In the genomic region with DNA sequence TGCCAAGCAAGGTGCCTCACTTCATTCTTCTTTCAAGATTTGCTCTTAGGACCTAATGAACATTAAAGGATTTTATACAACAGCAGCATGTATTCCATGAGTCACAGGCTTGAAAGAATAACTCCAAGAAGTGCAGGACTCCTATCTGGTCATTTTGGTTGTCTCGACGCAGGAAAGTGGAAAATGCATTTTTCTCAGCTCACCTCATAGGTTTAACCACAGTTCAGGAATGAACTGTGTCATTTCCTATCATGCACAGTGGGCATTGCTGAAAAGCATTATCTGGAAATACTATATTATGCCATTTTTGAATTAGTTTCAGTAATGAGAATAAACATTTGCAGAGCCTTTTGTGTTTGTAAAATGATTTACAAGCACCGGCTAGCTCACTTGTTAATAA, we compare ENCODE assay signal across 17 cellular contexts.
DNase-seq lines count a peak whose midpoint lies in the region; ATAC-seq, FAIRE-seq and TF ChIP-seq lines count a peak whose summit lies in the region.
"Had no signal": no experiment of that assay in that cellular context is flagged by ENCODE, and none has a peak within 500 bp of the region (broad histone marks: within the 10 kb centered on the region; RNA-seq: fewer than 3 reads in every experiment).

No MANE protein-coding gene starts in this region.

- DNase-seq in Daoy (ENCODE audit: low read depth) (peak; percentile 85), RCC 7860 (ENCODE audit: low spot score) (peak; percentile 73), dedifferentiated amniotic fluid mesenchymal stem cell (ENCODE audit: extremely low spot score) (peak; percentile 53), neural progenitor cell (ENCODE audit: low spot score) (no peak), cerebellum (ENCODE audit: low spot score) (no peak), NOMO-1 treated with dmso at 0.1 percent for 144 hours (lab: John Stamatoyannopoulos, UW; ENCODE audit: unreplicated experiment) (no peak)
- DNase-seq: CD4-positive, alpha-beta memory T cell; islet precursor cell; NCI-H1694; NCI-H526 treated with DMSO at 0.1 percent for 48 hours; stimulated activated naive CD8-positive, alpha-beta T cell treated with anti-CD3 and anti-CD28 coated beads, Interleukin-15, amount 100 ng/mL, for 72 hours had no signal

- H3K27me3 ChIP-seq in neural progenitor cell = no peaks in the 10 kb centered on the region
- H3K27me3 ChIP-seq: gastroesophageal sphincter had no signal

- no peaks in the 10 kb centered on the region for H3F3A ChIP-seq in neural progenitor cell (ENCODE audit: low read depth)

- no peak for TF ChIP-seq CTCF in neural progenitor cell (IDR thresholded peaks at IDR 0.05)

- peak; percentile 35 for FAIRE-seq in RCC 7860 (lab: Jason Lieb, UNC)

- peaks cover 2% of the 10 kb centered on the region for H3K27me3 Mint-ChIP-seq in neural progenitor cell (ENCODE audit: insufficient read depth, low read depth)
- H3K27me3 Mint-ChIP-seq: activated naive CD4-positive, alpha-beta T cell treated with anti-CD3 and anti-CD28 coated beads, Interleukin-2, amount 50 U/mL, for 24 hours; dendritic cell treated with granulocyte-macrophage colony-stimulating factor and Interleukin-4, amounts not matched to agents 40 ng/mL and 50 ng/mL, for 4 days had no signal

- ATAC-seq in GM18909 (IDR thresholded peaks at IDR 0.05; ENCODE audit: poor library complexity, unreplicated experiment) (no peak), HG02840 (IDR thresholded peaks at IDR 0.05; ENCODE audit: low FRiP score, unreplicated experiment) (no peak)
- ATAC-seq: gastroesophageal sphincter; stimulated activated naive CD8-positive, alpha-beta T cell treated with anti-CD3 and anti-CD28 coated beads, Interleukin-15, amount 100 ng/mL, for 72 hours; WTC11 had no signal

- H3K27ac Mint-ChIP-seq in neural progenitor cell = peak overlapping the region; percentile 18
- H3K27ac Mint-ChIP-seq: activated naive CD4-positive, alpha-beta T cell treated with anti-CD3 and anti-CD28 coated beads, Interleukin-2, amount 50 U/mL, for 24 hours; CD4-positive, alpha-beta memory T cell; dendritic cell treated with granulocyte-macrophage colony-stimulating factor and Interleukin-4, amounts not matched to agents 40 ng/mL and 50 ng/mL, for 4 days; stimulated activated naive CD8-positive, alpha-beta T cell treated with anti-CD3 and anti-CD28 coated beads, Interleukin-15, amount 100 ng/mL, for 72 hours; WTC11 had no signal

- H2AFZ ChIP-seq in neural progenitor cell (replicated peaks) = no peak overlapping the region

- peaks cover 6% of the 10 kb centered on the region for H3K4me1 ChIP-seq in neural progenitor cell

- H3K4me2 ChIP-seq in neural progenitor cell = no peak overlapping the region

- H3K4me3 ChIP-seq in neural progenitor cell = no peak overlapping the region
- H3K4me3 ChIP-seq: gastroesophageal sphincter had no signal

- no peaks in the 10 kb centered on the region for H3K9me3 Mint-ChIP-seq in neural progenitor cell
- H3K9me3 Mint-ChIP-seq: activated naive CD4-positive, alpha-beta T cell treated with anti-CD3 and anti-CD28 coated beads, Interleukin-2, amount 50 U/mL, for 24 hours; dendritic cell treated with granulocyte-macrophage colony-stimulating factor and Interleukin-4, amounts not matched to agents 40 ng/mL and 50 ng/mL, for 4 days; stimulated activated naive CD8-positive, alpha-beta T cell treated with anti-CD3 and anti-CD28 coated beads, Interleukin-15, amount 100 ng/mL, for 72 hours had no signal

- no peak overlapping the region for H3K9ac ChIP-seq in neural progenitor cell

- H3K4me3 Mint-ChIP-seq in neural progenitor cell = no peak overlapping the region
- H3K4me3 Mint-ChIP-seq: activated naive CD4-positive, alpha-beta T cell treated with anti-CD3 and anti-CD28 coated beads, Interleukin-2, amount 50 U/mL, for 24 hours; CD4-positive, alpha-beta memory T cell; dendritic cell treated with granulocyte-macrophage colony-stimulating factor and Interleukin-4, amounts not matched to agents 40 ng/mL and 50 ng/mL, for 4 days; stimulated activated naive CD8-positive, alpha-beta T cell treated with anti-CD3 and anti-CD28 coated beads, Interleukin-15, amount 100 ng/mL, for 72 hours; WTC11 had no signal

- H3K36me3 Mint-ChIP-seq in neural progenitor cell = no peaks in the 10 kb centered on the region
- H3K36me3 Mint-ChIP-seq: activated naive CD4-positive, alpha-beta T cell treated with anti-CD3 and anti-CD28 coated beads, Interleukin-2, amount 50 U/mL, for 24 hours; CD4-positive, alpha-beta memory T cell had no signal

- H3K4me1 Mint-ChIP-seq in neural progenitor cell = peaks cover 47% of the 10 kb centered on the region
- H3K4me1 Mint-ChIP-seq: activated naive CD4-positive, alpha-beta T cell treated with anti-CD3 and anti-CD28 coated beads, Interleukin-2, amount 50 U/mL, for 24 hours; CD4-positive, alpha-beta memory T cell had no signal

- no peak overlapping the region for H3K27ac ChIP-seq in neural progenitor cell
- H3K27ac ChIP-seq: gastroesophageal sphincter had no signal

- no peaks in the 10 kb centered on the region for H3K36me3 ChIP-seq in neural progenitor cell
- H3K36me3 ChIP-seq: gastroesophageal sphincter had no signal

- no peaks in the 10 kb centered on the region for H4K20me1 ChIP-seq in neural progenitor cell (ENCODE audit: low read depth)

- H3K79me2 ChIP-seq in neural progenitor cell (ENCODE audit: low read depth) = no peaks in the 10 kb centered on the region

- no peaks in the 10 kb centered on the region for H3K9me3 ChIP-seq in neural progenitor cell (ENCODE audit: low read depth)
- H3K9me3 ChIP-seq: gastroesophageal sphincter had no signal

Comparison
In these comparisons a context has a peak if more than half of its experiments do, and no peak if none do; other contexts are left out.
1. DNase-seq: peak in Daoy (single experiment), RCC 7860 (single experiment) and dedifferentiated amniotic fluid mesenchymal stem cell (single experiment); none in neural progenitor cell (single experiment), cerebellum (single experiment) and NOMO-1 treated with dmso at 0.1 percent for 144 hours (single experiment).